ENCODE assay signal across 8 cellular contexts in the genomic region with DNA sequence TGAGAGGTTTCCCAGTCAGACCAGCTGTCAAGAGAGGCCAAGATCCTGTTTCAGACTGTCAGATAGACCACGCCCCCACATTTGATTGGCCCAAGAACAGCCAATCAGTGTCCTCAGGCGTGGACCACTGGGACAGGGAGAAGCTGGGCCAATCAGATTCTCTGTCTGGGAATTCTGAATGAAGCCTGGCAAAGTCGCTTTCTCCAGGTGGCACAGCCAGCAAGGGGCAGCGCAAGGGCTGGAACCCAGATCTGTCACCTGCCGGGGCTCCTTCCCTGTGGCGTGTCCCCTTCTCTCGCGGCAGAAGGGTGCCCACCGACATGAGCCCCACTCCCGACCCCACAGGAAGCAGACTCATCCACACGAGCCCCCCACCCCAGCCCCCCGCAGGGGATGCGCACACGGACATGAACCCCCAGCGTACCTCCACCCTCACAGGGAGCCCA. TPM values are rescaled to one million over a fixed set of nuclear protein-coding genes. Genes with fewer than 3 reads are reported as not detected.
DNase-seq lines count a peak whose midpoint lies in the region; ATAC-seq and TF ChIP-seq lines count a peak whose summit lies in the region.

No MANE protein-coding gene starts in this region.

- H3K4me3 ChIP-seq in LNCaP clone FGC (ENCODE audit: low read depth, low read length) (no peak overlapping the region), SJCRH30 (no peak overlapping the region)

- TF ChIP-seq CTCF in LNCaP clone FGC (IDR thresholded peaks at IDR 0.05; ENCODE audit: control insufficient read depth, extremely low read depth, insufficient read depth) = no peak

- H3K36me3 ChIP-seq in SJCRH30 = no peaks in the 10 kb centered on the region

- no peak overlapping the region for H3K27ac ChIP-seq in SJCRH30

- DNase-seq in D341Med (ENCODE audit: low spot score) (peak; percentile 88), LNCaP clone FGC (ENCODE audit: low read depth) (peak; percentile 70), SJCRH30 (peak; percentile 94 to 98), iris pigment epithelial cell (ENCODE audit: low read depth) (peak; percentile 73), medulla oblongata (ENCODE audit: extremely low spot score) (no peak), NCI-H2227 treated with DMSO at 0.1 percent for 48 hours (lab: John Stamatoyannopoulos, UW) (no peak)

- no peaks in the 10 kb centered on the region for H3K9me3 ChIP-seq in SJCRH30 (replicated peaks)

- H3K4me1 ChIP-seq in SJCRH30 = peaks cover 4% of the 10 kb centered on the region

- H3K27me3 ChIP-seq in SJCRH30 = no peaks in the 10 kb centered on the region

- ATAC-seq in HG03354 (IDR thresholded peaks at IDR 0.05; ENCODE audit: poor library complexity, severe bottlenecking, unreplicated experiment) = no peak
- no peak for ATAC-seq in GM18517 (IDR thresholded peaks at IDR 0.05; ENCODE audit: unreplicated experiment)

RNA-seq across cellular contexts. Expression of a gene that starts 6.3 kb away (rescaled TPM):
- total RNA-seq in SJCRH30 (2014; rRNA removed; shearing (Covaris generic)) = 15.7 and 18.5 TPM in 2 replicates

Comparison
In these comparisons a context has a peak if more than half of its experiments do, and no peak if none do; other contexts are left out.
1. DNase-seq: peak in D341Med (single experiment), LNCaP clone FGC (single experiment), SJCRH30 (2 of 2) and iris pigment epithelial cell (single experiment); none in medulla oblongata (single experiment) and NCI-H2227 treated with DMSO at 0.1 percent for 48 hours (single experiment).